In the genomic region with DNA sequence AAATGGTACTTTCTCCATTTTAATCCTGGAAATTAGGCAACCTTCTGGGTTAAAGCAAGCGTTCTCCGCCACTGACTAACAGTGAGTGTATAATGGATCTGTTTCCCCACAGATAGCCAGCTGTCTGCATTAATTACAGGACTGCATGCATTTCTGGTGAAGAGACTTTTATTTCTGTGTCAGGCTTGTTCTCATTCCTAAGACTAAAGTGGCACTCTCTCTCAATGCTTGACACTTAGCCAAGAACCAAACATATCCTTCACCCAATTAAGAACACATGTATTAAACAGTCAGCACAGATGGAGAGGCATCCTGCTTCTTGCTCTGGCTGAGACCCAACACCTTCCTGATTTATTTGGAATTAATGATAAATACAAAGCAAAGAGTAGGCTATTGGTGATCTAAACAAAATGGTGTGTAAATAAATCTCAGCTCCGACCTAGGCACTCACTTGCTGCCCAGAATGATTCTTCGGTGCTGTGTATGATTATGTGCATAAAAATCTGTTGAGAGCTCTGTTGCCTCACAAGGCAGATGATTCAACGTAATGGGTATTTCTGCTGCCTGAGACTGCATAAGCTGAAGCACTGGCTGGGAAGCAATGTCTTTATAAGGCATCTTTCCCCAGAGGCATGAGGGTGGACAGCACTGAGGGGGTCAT, we compare ENCODE assay signal across 12 cellular contexts. TPM values are rescaled to one million over a fixed set of nuclear protein-coding genes. Genes with fewer than 3 reads are reported as not detected.
DNase-seq lines count a peak whose midpoint lies in the region; ATAC-seq and TF ChIP-seq lines count a peak whose summit lies in the region.
"Had no signal": no experiment of that assay in that cellular context is flagged by ENCODE, and none has a peak within 500 bp of the region (broad histone marks: within the 10 kb centered on the region; RNA-seq: fewer than 3 reads in every experiment).

No MANE protein-coding gene starts in this region.

- H3K4me3 Mint-ChIP-seq in activated CD4-positive, alpha-beta T cell treated with anti-CD3 and anti-CD28 coated beads for 36 hours: no peak overlapping the region
- H3K4me3 Mint-ChIP-seq: activated naive CD8-positive, alpha-beta T cell treated with anti-CD3 and anti-CD28 coated beads, Interleukin-2, amount 50 U/mL, for 24 hours had no signal

- TF ChIP-seq CTCF in dorsolateral prefrontal cortex (IDR thresholded peaks at IDR 0.05 in 54 of 56, conservative IDR thresholded peaks at IDR 0.05 in 2 of 56; ENCODE audit: low read depth in 1 of 56, partially characterized antibody in 56 of 56): no peak

- no peaks in the 10 kb centered on the region for H3K27me3 Mint-ChIP-seq in activated CD4-positive, alpha-beta T cell treated with anti-CD3 and anti-CD28 coated beads for 36 hours
- H3K27me3 Mint-ChIP-seq: activated naive CD8-positive, alpha-beta T cell treated with anti-CD3 and anti-CD28 coated beads, Interleukin-2, amount 50 U/mL, for 24 hours had no signal

- no peak overlapping the region for H3K4me3 ChIP-seq in dorsolateral prefrontal cortex

- DNase-seq in AG08396 (ENCODE audit: low spot score) (peak; percentile 66), NCI-H2171 (lab: John Stamatoyannopoulos, UW) (peak; percentile 48), dorsolateral prefrontal cortex (peak in 1 of 10 donors; percentile 7), myocyte (ENCODE audit: low read depth) (peak; percentile 99), cortex of kidney (lab: John Stamatoyannopoulos, UW) (no peak), NCI-H526 (lab: John Stamatoyannopoulos, UW) (no peak)
- no peak for DNase-seq in activated CD4-positive, alpha-beta T cell treated with anti-CD3 and anti-CD28 coated beads for 36 hours
- DNase-seq: activated CD4-positive, alpha-beta T cell treated with anti-CD3 and anti-CD28 coated beads for 4 hours; activated naive CD8-positive, alpha-beta T cell treated with anti-CD3 and anti-CD28 coated beads, Interleukin-2, amount 50 U/mL, for 24 hours; GOT3; occipital lobe had no signal

- no peak for ATAC-seq in activated CD4-positive, alpha-beta T cell treated with anti-CD3 and anti-CD28 coated beads for 36 hours
- no peak for ATAC-seq in GM21390 (IDR thresholded peaks at IDR 0.05; ENCODE audit: unreplicated experiment)
- ATAC-seq: activated naive CD8-positive, alpha-beta T cell treated with anti-CD3 and anti-CD28 coated beads, Interleukin-2, amount 50 U/mL, for 24 hours had no signal

- H3K4me1 Mint-ChIP-seq in activated CD4-positive, alpha-beta T cell treated with anti-CD3 and anti-CD28 coated beads for 36 hours: peaks cover 5% of the 10 kb centered on the region

- H3K9me3 Mint-ChIP-seq in activated CD4-positive, alpha-beta T cell treated with anti-CD3 and anti-CD28 coated beads for 36 hours (ENCODE audit: low read depth): no peaks in the 10 kb centered on the region
- H3K9me3 Mint-ChIP-seq: activated naive CD8-positive, alpha-beta T cell treated with anti-CD3 and anti-CD28 coated beads, Interleukin-2, amount 50 U/mL, for 24 hours had no signal

- H3K27me3 ChIP-seq in dorsolateral prefrontal cortex: no peaks in the 10 kb centered on the region

- H3K27ac Mint-ChIP-seq in activated CD4-positive, alpha-beta T cell treated with anti-CD3 and anti-CD28 coated beads for 36 hours: no peak overlapping the region
- H3K27ac Mint-ChIP-seq: activated naive CD8-positive, alpha-beta T cell treated with anti-CD3 and anti-CD28 coated beads, Interleukin-2, amount 50 U/mL, for 24 hours had no signal

- POLR2A ChIA-PET in activated CD4-positive, alpha-beta T cell treated with anti-CD3 and anti-CD28 coated beads for 36 hours (lab: Charles Lee): no interaction called here

- H3K36me3 Mint-ChIP-seq in activated CD4-positive, alpha-beta T cell treated with anti-CD3 and anti-CD28 coated beads for 36 hours (ENCODE audit: low read depth): peaks cover 36% of the 10 kb centered on the region

- intact Hi-C loops in dorsolateral prefrontal cortex (cut with DNase I): no loop called here
- intact Hi-C loops in activated CD4-positive, alpha-beta T cell treated with anti-CD3 and anti-CD28 coated beads for 36 hours (cut with DNase I, micrococcal nuclease): no loop called here

- H3K27ac ChIP-seq in dorsolateral prefrontal cortex: peak overlapping the region in 30 of 59 donors; percentile 1 to 59 (median 30)

- CTCF ChIA-PET in activated CD4-positive, alpha-beta T cell treated with anti-CD3 and anti-CD28 coated beads for 36 hours (lab: Charles Lee): interaction anchor here (0.9 to 1.4 kb wide), 3 partner anchors 12 to 612 kb away, joined by 3 read pairs; no protein-coding TSS in a partner anchor

RNA-seq across cellular contexts. Expression of gene CALU, which starts 16.8 kb away (rescaled TPM):
- 10 to 100 TPM; 27.1 to 47.0 (median 35.9) TPM for total RNA-seq in dorsolateral prefrontal cortex
- 672 and 951 TPM in 2 replicates for total RNA-seq in myocyte
- polyA plus RNA-seq in myocyte (2012): 810 TPM
- 10 to 100 TPM; 32.9 to 33.8 TPM for total RNA-seq in activated CD4-positive, alpha-beta T cell treated with anti-CD3 and anti-CD28 coated beads for 36 hours

RNA-seq across cellular contexts. Expression of gene OPN1SW, which starts 19.6 kb away (rescaled TPM):
- 1 to 10 TPM in 4 of 120 experiments, under 1 TPM in 4, not detected in 112; 0.39 to 7.6 (median 3.2) TPM for total RNA-seq in dorsolateral prefrontal cortex
- 2.8 and 3.4 TPM in 2 replicates for total RNA-seq in myocyte
- 4.0 TPM for polyA plus RNA-seq in myocyte (2012)
- total RNA-seq in activated CD4-positive, alpha-beta T cell treated with anti-CD3 and anti-CD28 coated beads for 36 hours: not detected
- total RNA-seq: occipital lobe had no signal

RNA-seq across cellular contexts. Expression of gene CCDC136, which starts 35.8 kb away (rescaled TPM):
- total RNA-seq in dorsolateral prefrontal cortex (100 to 1,000 TPM in 65 of 120 experiments, 10 to 100 TPM in 55; 53.0 to 145 (median 101) TPM), myocyte (4.6 and 5.0 TPM in 2 replicates)
- polyA plus RNA-seq in myocyte (2012): 5.3 TPM
- total RNA-seq in activated CD4-positive, alpha-beta T cell treated with anti-CD3 and anti-CD28 coated beads for 36 hours: 1 to 10 TPM; 6.9 to 7.7 TPM

Comparison
In these comparisons a context has a peak if more than half of its experiments do, and no peak if none do; other contexts are left out.
1. DNase-seq: peak in AG08396 (single experiment), NCI-H2171 (single experiment) and myocyte (single experiment); none in cortex of kidney (single experiment), activated CD4-positive, alpha-beta T cell treated with anti-CD3 and anti-CD28 coated beads for 36 hours (single experiment) and NCI-H526 (0 of 2).
2. RNA of gene CALU, which starts 16.8 kb away (total RNA-seq): 672 to 951 TPM in myocyte; 27.1 to 47.0 TPM in dorsolateral prefrontal cortex and 32.9 to 33.8 TPM in activated CD4-positive, alpha-beta T cell treated with anti-CD3 and anti-CD28 coated beads for 36 hours; every median in the first group is over 10 times any median in the second.